In the genomic region with DNA sequence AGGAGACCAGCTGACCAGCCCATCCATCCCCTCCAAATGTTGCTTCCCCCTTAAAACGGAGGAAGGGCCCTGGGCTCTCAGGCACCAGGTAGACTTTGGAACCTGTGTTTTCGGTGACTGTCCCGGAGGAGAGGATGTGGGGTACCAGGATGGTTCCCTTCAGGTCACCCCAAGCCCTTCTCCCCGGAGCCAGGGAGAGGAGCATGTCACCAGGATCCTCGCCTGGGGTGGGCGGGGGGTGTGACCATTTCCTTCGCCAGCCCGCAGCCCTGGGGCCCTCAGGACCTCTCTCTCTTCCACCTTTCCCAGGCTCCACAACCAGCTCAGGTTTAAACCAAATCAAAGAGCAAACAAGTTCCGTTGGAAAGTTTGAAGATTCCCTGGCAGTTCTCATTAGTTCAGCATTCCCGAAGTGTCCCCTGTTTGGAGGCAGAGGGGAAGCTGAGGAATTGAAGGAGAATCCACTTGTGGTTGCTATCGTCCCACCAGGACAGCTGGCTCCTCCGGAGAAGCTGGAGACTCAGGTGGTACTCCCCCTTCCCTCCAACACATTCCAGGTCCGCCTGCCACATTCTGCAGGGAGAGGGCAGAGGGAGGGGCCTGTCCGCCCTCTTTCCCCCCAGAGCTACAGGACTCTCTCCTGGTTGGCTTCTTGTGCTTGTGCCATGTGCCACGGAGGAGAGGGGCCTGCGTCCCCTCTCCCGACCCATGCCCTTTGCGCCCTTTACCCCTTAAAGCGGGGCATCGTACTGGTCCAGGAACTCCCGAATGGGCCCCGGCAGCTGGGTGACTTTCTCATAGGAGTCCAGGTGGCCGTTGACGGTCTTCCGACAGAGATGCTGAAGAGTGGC, we compare ENCODE assay signal across 8 cellular contexts. TPM values are rescaled to one million over a fixed set of nuclear protein-coding genes. Genes with fewer than 3 reads are reported as not detected.
A peak's percentile ranks its signal among the peaks of the same experiment; 100 is the strongest.
DNase-seq lines count a peak whose midpoint lies in the region; ATAC-seq, FAIRE-seq and TF ChIP-seq lines count a peak whose summit lies in the region.

No MANE protein-coding gene starts in this region.

- H3K36me3 ChIP-seq in K562 (ENCODE audit: control insufficient read depth, insufficient read depth, low read length) (peaks cover 33% of the 10 kb centered on the region), lung (ENCODE audit: control insufficient read depth in 2 of 2, insufficient read depth in 2 of 2, low read length in 2 of 2) (peaks cover 0 to 24% of the 10 kb centered on the region in 2 donors), thoracic aorta (peaks cover 10% of the 10 kb centered on the region)

- peaks cover 23% of the 10 kb centered on the region for H3K9me1 ChIP-seq in K562 (ENCODE audit: control insufficient read depth, insufficient read depth, low read length)

- POLR2A ChIA-PET in K562 (lab: Yijun Ruan, JAX), result interaction anchor here (0.6 to 1.3 kb wide), 4 partner anchors 10 to 43 kb away, joined by 3 to 4 read pairs (median 3); no protein-coding TSS in a partner anchor

- H3K4me3 ChIP-seq in K562 (peak overlapping the region; percentile 90), lung (peak overlapping the region; percentile 96), thoracic aorta (peak overlapping the region; percentile 97)

- H3K27me3 ChIP-seq in K562 (ENCODE audit: control insufficient read depth in 2 of 2, insufficient read depth in 2 of 2, low read length in 2 of 2) (no peaks in the 10 kb centered on the region), lung (ENCODE audit: control insufficient read depth, insufficient read depth) (no peaks in the 10 kb centered on the region), thoracic aorta (replicated peaks; ENCODE audit: insufficient read depth) (no peaks in the 10 kb centered on the region)

- peaks cover 37% of the 10 kb centered on the region for H4K20me1 ChIP-seq in K562 (replicated peaks; ENCODE audit: control insufficient read depth, insufficient read depth, low read length)

- WGBS in K562 (ENCODE audit: insufficient coverage, low coverage, missing lambda C conversion rate), result 66% methylated on average over 17 of the region's 25 CpGs
- 60 to 79% methylated on average over 24 to 25 of the region's 25 CpGs for WGBS in lung, 2 donors

- TF ChIP-seq RAD21 in K562 (CRISPR knock-in tag; conservative IDR thresholded peaks at IDR 0.05 in 1 of 2, IDR thresholded peaks at IDR 0.05 in 1 of 2), result no peak

- no peak for TF ChIP-seq EP300 in K562 (IDR thresholded peaks at IDR 0.05; ENCODE audit: low read length)

- H3K27ac Mint-ChIP-seq in T-helper 1 cell treated with Interleukin-12 subunit alpha and Interleukin-12 subunit beta and Interleukin-4 antibody, amounts not matched to agents 30 μg/mL and 1 μg/mL, for 36 hours, result peak overlapping the region; percentile 97

- in situ Hi-C loops in K562 (cut with MboI), result no loop called here

- H3K4me1 ChIP-seq in K562 (replicated peaks in 1 of 2; ENCODE audit: control insufficient read depth in 2 of 2, insufficient read depth in 2 of 2, low read length in 2 of 2), result peaks cover 47 to 69% of the 10 kb centered on the region in 2 experiments
- peaks cover 14 to 20% of the 10 kb centered on the region in 2 donors for H3K4me1 ChIP-seq in lung (ENCODE audit: control insufficient read depth in 2 of 2, insufficient read depth in 2 of 2, low read length in 2 of 2)
- H3K4me1 ChIP-seq in thoracic aorta (ENCODE audit: control insufficient read depth in 1 of 2, low read depth in 2 of 2), result peaks cover 36 to 55% of the 10 kb centered on the region in 2 donors

- H3K9ac ChIP-seq in K562 (ENCODE audit: insufficient read depth in 1 of 2, low read depth in 2 of 2, low read length in 2 of 2), result peak overlapping the region; percentile 86 to 99

- TF ChIP-seq POLR2A in K562 (conservative IDR thresholded peaks at IDR 0.05), result no peak

- H3K9me3 ChIP-seq in K562 (replicated peaks; ENCODE audit: control insufficient read depth, insufficient read depth, low read depth, low read length), result no peaks in the 10 kb centered on the region
- no peaks in the 10 kb centered on the region for H3K9me3 ChIP-seq in lung (ENCODE audit: control insufficient read depth in 2 of 2, insufficient read depth in 1 of 2, low read length in 1 of 2)
- H3K9me3 ChIP-seq in thoracic aorta, result no peaks in the 10 kb centered on the region

- peak; percentile 54 for FAIRE-seq in K562 (lab: Jason Lieb, UNC)

- CTCF ChIA-PET in K562 (lab: Yijun Ruan, JAX; ENCODE audit: low intra/inter-chr PET ratio), result no interaction called here

- no peak for ATAC-seq in K562
- ATAC-seq in lung (ENCODE audit: insufficient read depth, low FRiP score), result no peak
- no peak for ATAC-seq in thoracic aorta (ENCODE audit: insufficient number of reproducible peaks, low FRiP score, low read depth)

- no TSS peak for BruUV-seq in K562 (replicated peaks; lab: Mats Ljungman, UMichigan)

- no peak overlapping the region for H2AFZ ChIP-seq in K562 (ENCODE audit: low read depth, low read length)

- peaks cover 41% of the 10 kb centered on the region for H3K4me1 Mint-ChIP-seq in T-helper 1 cell treated with Interleukin-12 subunit alpha and Interleukin-12 subunit beta and Interleukin-4 antibody, amounts not matched to agents 30 μg/mL and 1 μg/mL, for 36 hours (ENCODE audit: low read depth)

- H3K4me2 ChIP-seq in K562 (ENCODE audit: insufficient read depth, low read length), result peak overlapping the region; percentile 88

- H3K36me3 Mint-ChIP-seq in T-helper 1 cell treated with Interleukin-12 subunit alpha and Interleukin-12 subunit beta and Interleukin-4 antibody, amounts not matched to agents 30 μg/mL and 1 μg/mL, for 36 hours (ENCODE audit: low read depth), result peaks cover 40% of the 10 kb centered on the region

- peaks cover 41% of the 10 kb centered on the region for H3K79me2 ChIP-seq in K562 (ENCODE audit: control insufficient read depth, insufficient read depth, low read length)

- H3K27me3 Mint-ChIP-seq in T-helper 1 cell treated with Interleukin-12 subunit alpha and Interleukin-12 subunit beta and Interleukin-4 antibody, amounts not matched to agents 30 μg/mL and 1 μg/mL, for 36 hours (ENCODE audit: low read depth), result no peaks in the 10 kb centered on the region

- intact Hi-C loops in K562 (cut with micrococcal nuclease), result no loop called here

- H3K27ac ChIP-seq in K562 (ENCODE audit: extremely low read depth, low read depth, low read length) (peak overlapping the region; percentile 17; the same call in 1 of the 3 replicates), lung (ENCODE audit: low read depth in 1 of 2, low read length in 1 of 2) (peak overlapping the region in 1 of 2 donors; percentile 99), thoracic aorta (peak overlapping the region; percentile 6 to 97)

- no peak for DNase-seq in T-helper 1 cell
- DNase-seq in K562 (ENCODE audit: extremely low read depth in 1 of 4, low spot score in 3 of 4), result no peak
- DNase-seq in lung (ENCODE audit: low spot score), result no peak
- no peak for DNase-seq in thoracic aorta (ENCODE audit: low spot score)
- no peak for DNase-seq in NCI-H69 (lab: John Stamatoyannopoulos, UW)
- no peak for DNase-seq in medulla oblongata (ENCODE audit: extremely low spot score)
- no peak for DNase-seq in stimulated activated CD4-positive, alpha-beta T cell treated with anti-CD3 and anti-CD28 coated beads, Interleukin-4, amount 100 ng/mL, for 4 hours

- TF ChIP-seq CTCF in K562 (IDR thresholded peaks at IDR 0.05 in 2 of 3, conservative IDR thresholded peaks at IDR 0.05 in 1 of 3; ENCODE audit: insufficient read depth in 2 of 3, low read depth in 1 of 3, low read length in 3 of 3) (no peak), lung (IDR thresholded peaks at IDR 0.05; ENCODE audit: control extremely low read depth, extremely low read depth) (no peak), thoracic aorta (IDR thresholded peaks at IDR 0.05) (no peak)

- no peaks in the 10 kb centered on the region for H3K9me3 Mint-ChIP-seq in T-helper 1 cell treated with Interleukin-12 subunit alpha and Interleukin-12 subunit beta and Interleukin-4 antibody, amounts not matched to agents 30 μg/mL and 1 μg/mL, for 36 hours

- peak overlapping the region; percentile 93 for H3K4me3 Mint-ChIP-seq in T-helper 1 cell treated with Interleukin-12 subunit alpha and Interleukin-12 subunit beta and Interleukin-4 antibody, amounts not matched to agents 30 μg/mL and 1 μg/mL, for 36 hours

RNA-seq across cellular contexts. Expression of gene SOCS3, which starts 2.0 kb away (rescaled TPM):
- 20.8 and 58.5 TPM in 2 replicates for total RNA-seq in K562 (2011; cell fraction: chromatin; rRNA removed; ENCODE audit: low replicate concordance)
- 62.9 and 64.2 TPM in 2 replicates for total RNA-seq in K562 (2011; cell fraction: nucleolus; rRNA removed)
- total RNA-seq in K562 (2011; cell fraction: nucleoplasm; rRNA removed), result 32.2 and 39.5 TPM in 2 replicates
- total RNA-seq in K562 (2014; rRNA removed) (37.3 and 38.9 TPM in 2 replicates), K562 (2014; rRNA removed; fragmentation: Illumina TruSeq; extraction: Trizol) (13.7 and 14.4 TPM in 2 replicates), K562 (2015; rRNA removed; fragmentation: Illumina TruSeq; extraction: Trizol) (10.9 and 12.3 TPM in 2 replicates), K562 (2021) (30.7 and 36.8 TPM in 2 replicates), lung (10 to 100 TPM; 65.8 to 83.8 TPM), thoracic aorta (100 to 1,000 TPM; 313 to 361 TPM)
- polyA plus RNA-seq in K562 (2011; rRNA removed) (12.7 and 17.9 TPM in 2 replicates), K562 (2014; fragmentation: Illumina TruSeq; extraction: Trizol) (12.5 and 19.4 TPM in 2 replicates), K562 (2014; fragmentation: Nextera tagmentation; extraction: Ambion mirVana) (under 1 TPM; 0.56 to 0.92 TPM), K562 (2014; rRNA removed) (17.5 and 21.9 TPM in 2 replicates), lung (100 to 1,000 TPM; 143 to 545 TPM)
- polyA plus RNA-seq in K562 (2011; cell fraction: cytosol; rRNA removed), result 12.3 and 31.5 TPM in 2 replicates
- polyA plus RNA-seq in K562 (2011; cell fraction: nucleus; rRNA removed), result 26.9 and 59.7 TPM in 2 replicates
- polyA plus RNA-seq in K562 (2012), result 8.8 and 9.6 TPM in 2 replicates
- polyA minus RNA-seq in K562 (2011; rRNA and poly(A)+ RNA removed), result 12.4 and 23.2 TPM in 2 replicates
- polyA minus RNA-seq in K562 (2011; cell fraction: cytosol; rRNA and poly(A)+ RNA removed), result 22.2 and 30.9 TPM in 2 replicates
- polyA minus RNA-seq in K562 (2011; cell fraction: nucleus; rRNA and poly(A)+ RNA removed), result 23.3 and 27.7 TPM in 2 replicates

RNA-seq across cellular contexts. Expression of gene PGS1, which starts 20.5 kb away (rescaled TPM):
- 72.8 and 169 TPM in 2 replicates for total RNA-seq in K562 (2011; cell fraction: chromatin; rRNA removed; ENCODE audit: low replicate concordance)
- 88.1 and 96.7 TPM in 2 replicates for total RNA-seq in K562 (2011; cell fraction: nucleolus; rRNA removed)
- total RNA-seq in K562 (2011; cell fraction: nucleoplasm; rRNA removed), result 70.5 and 71.8 TPM in 2 replicates
- total RNA-seq in K562 (2014; rRNA removed) (24.0 and 33.4 TPM in 2 replicates), K562 (2014; rRNA removed; fragmentation: Illumina TruSeq; extraction: Trizol) (10.7 and 14.0 TPM in 2 replicates), K562 (2015; rRNA removed; fragmentation: Illumina TruSeq; extraction: Trizol) (16.9 and 20.3 TPM in 2 replicates), K562 (2021) (33.5 and 38.4 TPM in 2 replicates), lung (100 to 1,000 TPM in 1 of 2 donors, 10 to 100 TPM in 1; 90.6 to 104 TPM), thoracic aorta (10 to 100 TPM; 52.0 to 98.4 TPM)
- polyA plus RNA-seq in K562 (2011; rRNA removed) (39.4 and 43.6 TPM in 2 replicates), K562 (2014; fragmentation: Illumina TruSeq; extraction: Trizol) (22.3 and 27.0 TPM in 2 replicates), K562 (2014; fragmentation: Nextera tagmentation; extraction: Ambion mirVana) (1 to 10 TPM; 1.3 to 1.8 TPM), K562 (2014; rRNA removed) (29.7 and 36.0 TPM in 2 replicates), lung (10 to 100 TPM; 44.9 to 98.0 TPM)
- polyA plus RNA-seq in K562 (2011; cell fraction: cytosol; rRNA removed), result 36.4 and 45.7 TPM in 2 replicates
- 113 and 149 TPM in 2 replicates for polyA plus RNA-seq in K562 (2011; cell fraction: nucleus; rRNA removed)
- 24.6 and 37.9 TPM in 2 replicates for polyA plus RNA-seq in K562 (2012)
- polyA minus RNA-seq in K562 (2011; rRNA and poly(A)+ RNA removed), result 23.3 and 26.9 TPM in 2 replicates
- polyA minus RNA-seq in K562 (2011; cell fraction: cytosol; rRNA and poly(A)+ RNA removed), result 30.8 and 30.9 TPM in 2 replicates
- polyA minus RNA-seq in K562 (2011; cell fraction: nucleus; rRNA and poly(A)+ RNA removed), result 40.8 and 57.1 TPM in 2 replicates
